1 cellular context compared by ENCODE assay signal in the genomic region with DNA sequence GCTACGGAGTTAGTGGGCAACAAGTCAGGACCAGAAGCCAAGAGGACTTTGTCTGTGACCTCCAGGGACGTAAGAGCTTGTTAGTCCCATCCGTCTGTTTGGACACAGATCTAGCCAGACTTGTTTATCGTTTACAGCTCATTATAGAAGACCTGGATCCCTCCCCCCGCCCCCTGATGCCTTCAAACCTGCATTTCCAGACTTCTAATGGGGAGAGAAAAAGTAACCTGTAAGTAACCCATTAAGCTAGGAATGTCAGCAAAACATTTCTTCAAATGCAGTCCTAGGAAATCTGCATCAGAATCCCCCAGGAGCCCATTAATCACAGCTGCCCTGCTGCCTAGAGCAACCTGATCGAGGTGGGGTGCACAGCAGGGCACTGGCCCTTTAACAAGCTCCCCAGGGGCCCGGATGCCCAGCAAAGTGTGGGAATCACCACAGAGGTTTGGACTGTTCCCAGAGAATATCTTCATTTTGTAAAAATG.
TF ChIP-seq lines count a peak whose summit lies in the region.

No MANE protein-coding gene starts in this region.

TF ChIP-seq in HepG2, 621 proteins besides CTCF, POLR2A, EP300 and RAD21:
- no peak for TF ChIP-seq FOXP4 (CRISPR knock-in tag; IDR thresholded peaks at IDR 0.05)
- TF ChIP-seq, protein P1, sequence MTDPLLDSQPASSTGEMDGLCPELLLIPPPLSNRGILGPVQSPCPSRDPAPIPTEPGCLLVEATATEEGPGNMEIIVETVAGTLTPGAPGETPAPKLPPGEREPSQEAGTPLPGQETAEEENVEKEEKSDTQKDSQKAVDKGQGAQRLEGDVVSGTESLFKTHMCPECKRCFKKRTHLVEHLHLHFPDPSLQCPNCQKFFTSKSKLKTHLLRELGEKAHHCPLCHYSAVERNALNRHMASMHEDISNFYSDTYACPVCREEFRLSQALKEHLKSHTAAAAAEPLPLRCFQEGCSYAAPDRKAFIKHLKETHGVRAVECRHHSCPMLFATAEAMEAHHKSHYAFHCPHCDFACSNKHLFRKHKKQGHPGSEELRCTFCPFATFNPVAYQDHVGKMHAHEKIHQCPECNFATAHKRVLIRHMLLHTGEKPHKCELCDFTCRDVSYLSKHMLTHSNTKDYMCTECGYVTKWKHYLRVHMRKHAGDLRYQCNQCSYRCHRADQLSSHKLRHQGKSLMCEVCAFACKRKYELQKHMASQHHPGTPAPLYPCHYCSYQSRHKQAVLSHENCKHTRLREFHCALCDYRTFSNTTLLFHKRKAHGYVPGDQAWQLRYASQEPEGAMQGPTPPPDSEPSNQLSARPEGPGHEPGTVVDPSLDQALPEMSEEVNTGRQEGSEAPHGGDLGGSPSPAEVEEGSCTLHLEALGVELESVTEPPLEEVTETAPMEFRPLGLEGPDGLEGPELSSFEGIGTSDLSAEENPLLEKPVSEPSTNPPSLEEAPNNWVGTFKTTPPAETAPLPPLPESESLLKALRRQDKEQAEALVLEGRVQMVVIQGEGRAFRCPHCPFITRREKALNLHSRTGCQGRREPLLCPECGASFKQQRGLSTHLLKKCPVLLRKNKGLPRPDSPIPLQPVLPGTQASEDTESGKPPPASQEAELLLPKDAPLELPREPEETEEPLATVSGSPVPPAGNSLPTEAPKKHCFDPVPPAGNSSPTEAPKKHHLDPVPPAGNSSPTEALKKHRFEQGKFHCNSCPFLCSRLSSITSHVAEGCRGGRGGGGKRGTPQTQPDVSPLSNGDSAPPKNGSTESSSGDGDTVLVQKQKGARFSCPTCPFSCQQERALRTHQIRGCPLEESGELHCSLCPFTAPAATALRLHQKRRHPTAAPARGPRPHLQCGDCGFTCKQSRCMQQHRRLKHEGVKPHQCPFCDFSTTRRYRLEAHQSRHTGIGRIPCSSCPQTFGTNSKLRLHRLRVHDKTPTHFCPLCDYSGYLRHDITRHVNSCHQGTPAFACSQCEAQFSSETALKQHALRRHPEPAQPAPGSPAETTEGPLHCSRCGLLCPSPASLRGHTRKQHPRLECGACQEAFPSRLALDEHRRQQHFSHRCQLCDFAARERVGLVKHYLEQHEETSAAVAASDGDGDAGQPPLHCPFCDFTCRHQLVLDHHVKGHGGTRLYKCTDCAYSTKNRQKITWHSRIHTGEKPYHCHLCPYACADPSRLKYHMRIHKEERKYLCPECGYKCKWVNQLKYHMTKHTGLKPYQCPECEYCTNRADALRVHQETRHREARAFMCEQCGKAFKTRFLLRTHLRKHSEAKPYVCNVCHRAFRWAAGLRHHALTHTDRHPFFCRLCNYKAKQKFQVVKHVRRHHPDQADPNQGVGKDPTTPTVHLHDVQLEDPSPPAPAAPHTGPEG (CRISPR knock-in tag; IDR thresholded peaks at IDR 0.05), result no peak
- TF ChIP-seq, protein P2, sequence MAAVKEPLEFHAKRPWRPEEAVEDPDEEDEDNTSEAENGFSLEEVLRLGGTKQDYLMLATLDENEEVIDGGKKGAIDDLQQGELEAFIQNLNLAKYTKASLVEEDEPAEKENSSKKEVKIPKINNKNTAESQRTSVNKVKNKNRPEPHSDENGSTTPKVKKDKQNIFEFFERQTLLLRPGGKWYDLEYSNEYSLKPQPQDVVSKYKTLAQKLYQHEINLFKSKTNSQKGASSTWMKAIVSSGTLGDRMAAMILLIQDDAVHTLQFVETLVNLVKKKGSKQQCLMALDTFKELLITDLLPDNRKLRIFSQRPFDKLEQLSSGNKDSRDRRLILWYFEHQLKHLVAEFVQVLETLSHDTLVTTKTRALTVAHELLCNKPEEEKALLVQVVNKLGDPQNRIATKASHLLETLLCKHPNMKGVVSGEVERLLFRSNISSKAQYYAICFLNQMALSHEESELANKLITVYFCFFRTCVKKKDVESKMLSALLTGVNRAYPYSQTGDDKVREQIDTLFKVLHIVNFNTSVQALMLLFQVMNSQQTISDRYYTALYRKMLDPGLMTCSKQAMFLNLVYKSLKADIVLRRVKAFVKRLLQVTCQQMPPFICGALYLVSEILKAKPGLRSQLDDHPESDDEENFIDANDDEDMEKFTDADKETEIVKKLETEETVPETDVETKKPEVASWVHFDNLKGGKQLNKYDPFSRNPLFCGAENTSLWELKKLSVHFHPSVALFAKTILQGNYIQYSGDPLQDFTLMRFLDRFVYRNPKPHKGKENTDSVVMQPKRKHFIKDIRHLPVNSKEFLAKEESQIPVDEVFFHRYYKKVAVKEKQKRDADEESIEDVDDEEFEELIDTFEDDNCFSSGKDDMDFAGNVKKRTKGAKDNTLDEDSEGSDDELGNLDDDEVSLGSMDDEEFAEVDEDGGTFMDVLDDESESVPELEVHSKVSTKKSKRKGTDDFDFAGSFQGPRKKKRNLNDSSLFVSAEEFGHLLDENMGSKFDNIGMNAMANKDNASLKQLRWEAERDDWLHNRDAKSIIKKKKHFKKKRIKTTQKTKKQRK (IDR thresholded peaks at IDR 0.05; ENCODE audit: low read length), result no peak
- TF ChIP-seq NR2C2 (CRISPR knock-in tag; IDR thresholded peaks at IDR 0.05; ENCODE audit: borderline replicate concordance), result no peak
- TF ChIP-seq ZNF34 (CRISPR knock-in tag; IDR thresholded peaks at IDR 0.05; ENCODE audit: borderline replicate concordance), result no peak
- no peak for TF ChIP-seq MZF1 (CRISPR knock-in tag; IDR thresholded peaks at IDR 0.05; ENCODE audit: borderline replicate concordance)
- no peak for TF ChIP-seq LRRFIP1 (CRISPR knock-in tag; conservative IDR thresholded peaks at IDR 0.05)
- TF ChIP-seq EHMT2 (IDR thresholded peaks at IDR 0.05; ENCODE audit: borderline replicate concordance, low read depth, low read length), result no peak
- TF ChIP-seq THYN1 (CRISPR knock-in tag; IDR thresholded peaks at IDR 0.05; ENCODE audit: borderline replicate concordance, low read depth), result no peak
- TF ChIP-seq, protein P3, sequence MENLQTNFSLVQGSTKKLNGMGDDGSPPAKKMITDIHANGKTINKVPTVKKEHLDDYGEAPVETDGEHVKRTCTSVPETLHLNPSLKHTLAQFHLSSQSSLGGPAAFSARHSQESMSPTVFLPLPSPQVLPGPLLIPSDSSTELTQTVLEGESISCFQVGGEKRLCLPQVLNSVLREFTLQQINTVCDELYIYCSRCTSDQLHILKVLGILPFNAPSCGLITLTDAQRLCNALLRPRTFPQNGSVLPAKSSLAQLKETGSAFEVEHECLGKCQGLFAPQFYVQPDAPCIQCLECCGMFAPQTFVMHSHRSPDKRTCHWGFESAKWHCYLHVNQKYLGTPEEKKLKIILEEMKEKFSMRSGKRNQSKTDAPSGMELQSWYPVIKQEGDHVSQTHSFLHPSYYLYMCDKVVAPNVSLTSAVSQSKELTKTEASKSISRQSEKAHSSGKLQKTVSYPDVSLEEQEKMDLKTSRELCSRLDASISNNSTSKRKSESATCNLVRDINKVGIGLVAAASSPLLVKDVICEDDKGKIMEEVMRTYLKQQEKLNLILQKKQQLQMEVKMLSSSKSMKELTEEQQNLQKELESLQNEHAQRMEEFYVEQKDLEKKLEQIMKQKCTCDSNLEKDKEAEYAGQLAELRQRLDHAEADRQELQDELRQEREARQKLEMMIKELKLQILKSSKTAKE (CRISPR knock-in tag; IDR thresholded peaks at IDR 0.05; ENCODE audit: borderline replicate concordance), result no peak
- TF ChIP-seq SP4 (CRISPR knock-in tag; IDR thresholded peaks at IDR 0.05), result no peak
